8 cellular contexts compared by ENCODE assay signal in the genomic region with DNA sequence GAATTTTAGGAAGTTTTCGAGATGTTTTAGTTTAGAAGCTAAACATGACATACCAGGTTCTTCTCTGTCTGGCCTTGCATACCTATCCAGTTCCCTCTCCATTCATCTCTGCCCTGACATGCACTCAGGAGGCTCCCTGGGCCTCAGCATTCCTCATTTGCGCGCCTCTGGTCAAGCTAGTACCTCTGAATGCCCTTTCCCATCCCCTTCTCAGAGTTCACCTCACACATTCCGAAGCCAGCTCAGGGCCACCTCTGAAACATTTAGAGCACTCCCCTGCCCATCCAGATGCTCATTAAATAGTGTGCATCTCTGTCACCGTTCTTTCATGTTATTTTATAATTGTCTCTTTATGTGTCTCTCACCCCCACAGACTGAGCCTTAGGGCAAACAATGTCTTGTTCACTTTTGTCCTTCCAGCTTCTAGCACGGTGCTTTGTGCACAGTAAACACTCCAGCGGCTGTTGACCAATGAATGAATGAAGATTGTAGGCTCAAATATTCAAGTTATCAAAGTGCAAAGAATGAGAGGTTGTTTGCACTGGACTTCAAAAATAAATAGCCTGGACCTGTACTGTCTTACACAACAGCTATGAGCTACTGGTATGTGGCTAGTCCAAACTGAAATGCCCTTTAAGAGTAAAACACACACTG. TPM values are rescaled to one million over a fixed set of nuclear protein-coding genes. Genes with fewer than 3 reads are reported as not detected.
DNase-seq lines count a peak whose midpoint lies in the region; ATAC-seq and TF ChIP-seq lines count a peak whose summit lies in the region.

No MANE protein-coding gene starts in this region.

- H3K27me3 Mint-ChIP-seq in glutamatergic neuron (ENCODE audit: unreplicated experiment): peaks cover 11% of the 10 kb centered on the region

- 90 to 96% (median 93%) methylated on average over 7 of the region's 7 CpGs for WGBS in spleen, 5 donors

- no peak for TF ChIP-seq CTCF in glutamatergic neuron (IDR thresholded peaks at IDR 0.05; ENCODE audit: partially characterized antibody, unreplicated experiment)
- TF ChIP-seq CTCF in spleen (IDR thresholded peaks at IDR 0.05 in 8 of 11, conservative IDR thresholded peaks at IDR 0.05 in 3 of 11): no peak

- peaks cover 5% of the 10 kb centered on the region for H3K36me3 Mint-ChIP-seq in glutamatergic neuron (ENCODE audit: unreplicated experiment)

- peaks cover 30% of the 10 kb centered on the region for H3K4me1 Mint-ChIP-seq in glutamatergic neuron (ENCODE audit: low read depth, unreplicated experiment)

- H3K9me3 ChIP-seq in spleen: no peaks in the 10 kb centered on the region

- H3K4me1 ChIP-seq in spleen: peaks cover 8 to 66% (median 31%) of the 10 kb centered on the region in 6 donors

- H3K27ac Mint-ChIP-seq in glutamatergic neuron (ENCODE audit: unreplicated experiment): peak overlapping the region; percentile 92

- intact Hi-C loops in spleen (cut with DNase I; ENCODE audit: low total_unique reads): no loop called here

- H3K27me3 ChIP-seq in spleen (replicated peaks in 1 of 7): peaks cover 0 to 26% (median 0%) of the 10 kb centered on the region in 7 donors

- ATAC-seq in GM19035 (IDR thresholded peaks at IDR 0.05; ENCODE audit: unreplicated experiment) (no peak), GM18867 (IDR thresholded peaks at IDR 0.05; ENCODE audit: unreplicated experiment) (no peak)

- H3K36me3 ChIP-seq in spleen: peaks cover 0 to 5% (median 0%) of the 10 kb centered on the region in 6 donors

- H3K9me3 Mint-ChIP-seq in glutamatergic neuron (ENCODE audit: unreplicated experiment): peaks cover 16% of the 10 kb centered on the region

- peak overlapping the region; percentile 93 for H3K4me3 Mint-ChIP-seq in glutamatergic neuron (ENCODE audit: unreplicated experiment)

- H3K4me3 ChIP-seq in spleen: peak overlapping the region in 5 of 8 donors; percentile 66 to 98 (median 86)

- TF ChIP-seq POLR2A in spleen (IDR thresholded peaks at IDR 0.05): no peak

- DNase-seq in SIG-M5 treated with dmso at 0.1 percent for 504 hours (lab: John Stamatoyannopoulos, UW; ENCODE audit: unreplicated experiment) (peak; percentile 13), SIG-M5 (lab: John Stamatoyannopoulos, UW) (no peak), SHP77 (lab: John Stamatoyannopoulos, UW) (peak; percentile 31 to 38), glutamatergic neuron (no peak), spleen (no peak), DMS79 treated with DMSO at 0.1 percent for 48 hours (lab: John Stamatoyannopoulos, UW) (no peak)

- peak overlapping the region in 7 of 8 donors; percentile 39 to 85 (median 80) for H3K27ac ChIP-seq in spleen

RNA-seq across cellular contexts. Expression of a gene that starts 1.2 kb away (rescaled TPM):
- total RNA-seq in glutamatergic neuron (ENCODE audit: unreplicated experiment) (284 TPM), spleen (100 to 1,000 TPM; 112 to 370 (median 284) TPM)
- polyA plus RNA-seq in spleen: 10 to 100 TPM in 1 of 3 donors, 1 to 10 TPM in 2; 7.0 to 29.7 (median 9.1) TPM

Comparison
In these comparisons a context has a peak if more than half of its experiments do, and no peak if none do; other contexts are left out.
1. DNase-seq: peak in SIG-M5 treated with dmso at 0.1 percent for 504 hours (single experiment) and SHP77 (2 of 2); none in SIG-M5 (single experiment), glutamatergic neuron (single experiment), spleen (single experiment) and DMS79 treated with DMSO at 0.1 percent for 48 hours (single experiment).